ENCODE assay signal across 8 cellular contexts in genomic region chr1:201154389-201155165, GRCh38. TPM values are rescaled to one million over a fixed set of nuclear protein-coding genes. Genes with fewer than 3 reads are reported as not detected.
DNase-seq lines count a peak whose midpoint lies in the region; ATAC-seq and TF ChIP-seq lines count a peak whose summit lies in the region.

Gene TMEM9, minus strand, starts transcription at chr1:201154474. Its CDS starts 551 bp downstream, at chr1:201153923.

- ATAC-seq in GM19452 (IDR thresholded peaks at IDR 0.05; ENCODE audit: unreplicated experiment) (peak; percentile 98), HG03575 (IDR thresholded peaks at IDR 0.05; ENCODE audit: extremely low read depth, insufficient number of reproducible peaks, low FRiP score, unreplicated experiment) (peak; percentile 77), left lung (peak; percentile 96)

- H3K4me2 ChIP-seq in BLaER1: peak within 1 kb of the TSS; percentile 95

- TF ChIP-seq CTCF in left lung (IDR thresholded peaks at IDR 0.05): no peak

- peaks cover 6% of the 10 kb centered on the region for H3K27me3 Mint-ChIP-seq in dendritic cell treated with granulocyte-macrophage colony-stimulating factor and Interleukin-4, amounts not matched to agents 40 ng/mL and 50 ng/mL, for 4 days

- peak within 1 kb of the TSS; percentile 88 for H3K4me3 ChIP-seq in BLaER1
- H3K4me3 ChIP-seq in left lung: peak within 1 kb of the TSS; percentile 69 to 86

- H3K9me3 ChIP-seq in BLaER1: peaks cover 10% of the 10 kb centered on the region; the same call in 1 of the 2 replicates
- H3K9me3 ChIP-seq in left lung: no peaks in the 10 kb centered on the region

- H3K27ac ChIP-seq in BLaER1 (peak within 1 kb of the TSS; percentile 87), left lung (peak within 1 kb of the TSS; percentile 31 to 71)

- no peaks in the 10 kb centered on the region for H3K9me3 Mint-ChIP-seq in dendritic cell treated with granulocyte-macrophage colony-stimulating factor and Interleukin-4, amounts not matched to agents 40 ng/mL and 50 ng/mL, for 4 days

- H3K4me1 ChIP-seq in BLaER1 (peaks cover 21% of the 10 kb centered on the region), left lung (peaks cover 6 to 21% of the 10 kb centered on the region in 2 donors)

- peaks cover 17% of the 10 kb centered on the region for H3K36me3 Mint-ChIP-seq in dendritic cell treated with granulocyte-macrophage colony-stimulating factor and Interleukin-4, amounts not matched to agents 40 ng/mL and 50 ng/mL, for 4 days (ENCODE audit: low read depth)

- peak within 1 kb of the TSS; percentile 88 for H3K9ac ChIP-seq in BLaER1

- peak within 1 kb of the TSS; percentile 82 for H3K27ac Mint-ChIP-seq in dendritic cell treated with granulocyte-macrophage colony-stimulating factor and Interleukin-4, amounts not matched to agents 40 ng/mL and 50 ng/mL, for 4 days

- peaks cover 12% of the 10 kb centered on the region for H3K4me1 Mint-ChIP-seq in dendritic cell treated with granulocyte-macrophage colony-stimulating factor and Interleukin-4, amounts not matched to agents 40 ng/mL and 50 ng/mL, for 4 days (ENCODE audit: low read depth)

- intact Hi-C loops in dendritic cell treated with granulocyte-macrophage colony-stimulating factor and Interleukin-4, amounts not matched to agents 40 ng/mL and 50 ng/mL, for 4 days (cut with micrococcal nuclease): loop anchor here (5.0 kb wide), 1 partner anchor 68 kb away; no protein-coding TSS in a partner anchor
- intact Hi-C loops in left lung (cut with DNase I): no loop called here

- no peaks in the 10 kb centered on the region for H3K27me3 ChIP-seq in BLaER1
- no peaks in the 10 kb centered on the region for H3K27me3 ChIP-seq in left lung

- H3K4me3 Mint-ChIP-seq in dendritic cell treated with granulocyte-macrophage colony-stimulating factor and Interleukin-4, amounts not matched to agents 40 ng/mL and 50 ng/mL, for 4 days: peak within 1 kb of the TSS; percentile 82

- DNase-seq in NCI-H82 (lab: John Stamatoyannopoulos, UW) (peak; percentile 99), left lung (peak; percentile 96 to 97)
- peak; percentile 98 to 99 for DNase-seq in activated CD4-positive, alpha-beta T cell treated with anti-CD3 and anti-CD28 coated beads, Interleukin-2, amount 50 U/mL, for 4 hours
- DNase-seq in stimulated activated CD4-positive, alpha-beta T cell treated with anti-CD3 and anti-CD28 coated beads, Interleukin-2, amount 100 ng/mL, for 4 hours (ENCODE audit: low read depth): peak; percentile 97

- H3K36me3 ChIP-seq in BLaER1 (peaks cover 30% of the 10 kb centered on the region), left lung (peaks cover 0 to 4% of the 10 kb centered on the region in 2 donors)

- 0 out of 2 replicates have a peak, but pooled peaks cover 7% of the 10 kb centered on the region for H4K20me1 ChIP-seq in BLaER1

RNA-seq across cellular contexts. Expression of gene TMEM9, which starts in this region (rescaled TPM):
- 10 to 100 TPM; 64.0 to 74.3 TPM for total RNA-seq in left lung

Comparison
In these comparisons a context has a peak if more than half of its experiments do, and no peak if none do; other contexts are left out.
1. Peak in every context shown above with its lines: DNase-seq, ATAC-seq, H3K4me3 ChIP-seq and H3K27ac ChIP-seq.